ENCODE assay signal across 8 cellular contexts in the genomic region with DNA sequence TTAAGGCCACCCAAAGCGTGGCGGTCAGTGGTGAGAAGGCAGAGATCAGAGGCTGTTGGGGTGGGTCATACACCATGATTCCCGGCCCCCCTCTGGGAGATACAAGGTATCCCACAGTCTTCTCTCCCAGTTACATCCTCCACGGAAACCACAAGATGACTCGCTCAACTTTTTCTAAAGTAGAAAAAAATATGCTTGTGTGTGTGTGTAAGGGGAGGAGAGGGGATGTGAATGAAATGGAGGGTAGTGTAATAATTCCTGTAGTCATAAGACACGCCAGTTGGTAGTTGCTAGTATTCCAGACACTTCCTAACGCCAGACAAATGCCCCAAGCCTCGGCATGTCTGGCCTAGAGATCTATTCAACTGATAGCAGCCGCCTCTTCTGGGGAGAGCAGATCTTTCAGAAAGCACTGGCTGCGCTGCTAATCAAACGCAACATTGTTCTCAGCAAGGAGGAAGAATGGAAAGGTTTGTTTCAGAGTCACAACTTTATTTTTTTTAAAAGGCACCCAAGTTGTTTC.
DNase-seq lines count a peak whose midpoint lies in the region; ATAC-seq, FAIRE-seq and TF ChIP-seq lines count a peak whose summit lies in the region.

No MANE protein-coding gene starts in this region.

- no peak for FAIRE-seq in H1 (lab: Jason Lieb, UNC)

- CTCF ChIA-PET in H1 (lab: Charles Lee; ENCODE audit: partially characterized antibody): interaction anchor here (0.7 to 7.3 kb wide), 17 partner anchors 8 to 276 kb away, joined by 3 to 66 read pairs (median 4); no protein-coding TSS in a partner anchor

- H2BK20ac ChIP-seq in H1 (ENCODE audit: low read length): no peak overlapping the region; the same call in 1 of the 2 replicates

- TF ChIP-seq CTCF in H1 (IDR thresholded peaks at IDR 0.05; ENCODE audit: control extremely low read depth in 1 of 3, insufficient read depth in 1 of 3, low read depth in 1 of 3, low read length in 3 of 3): no peak

- H3K27ac ChIP-seq in H1 (ENCODE audit: low read depth, low read length) (no peak overlapping the region), muscle layer of duodenum (ENCODE audit: low read length) (peak overlapping the region; percentile 100)

- no peak for TF ChIP-seq RAD21 in H1 (IDR thresholded peaks at IDR 0.05 in 1 of 2, conservative IDR thresholded peaks at IDR 0.05 in 1 of 2; ENCODE audit: low read depth in 2 of 2, low read length in 2 of 2)

- H2AK5ac ChIP-seq in H1 (ENCODE audit: low read depth, low read length): no peak overlapping the region

- H3K14ac ChIP-seq in H1 (ENCODE audit: insufficient read length): no peak overlapping the region

- H3K23me2 ChIP-seq in H1 (ENCODE audit: low read depth, low read length): peaks cover 6% of the 10 kb centered on the region; the same call in 1 of the 2 replicates

- peak; percentile 2 for ATAC-seq in HG03439 (IDR thresholded peaks at IDR 0.05; ENCODE audit: unreplicated experiment)
- peak; percentile 70 for ATAC-seq in SK-N-SH treated with all-trans-retinoic acid at 6 μM for 48 hours
- no peak for ATAC-seq in esophagus mucosa
- no peak for ATAC-seq in HG02938 (IDR thresholded peaks at IDR 0.05; ENCODE audit: unreplicated experiment)

- peak overlapping the region; percentile 13; the same call in 1 of the 2 replicates for H3K18ac ChIP-seq in H1 (ENCODE audit: extremely low read depth, low read length)

- H3K79me1 ChIP-seq in H1 (ENCODE audit: low read depth, low read length): no peaks in the 10 kb centered on the region

- no peaks in the 10 kb centered on the region for H4K20me1 ChIP-seq in H1 (replicated peaks in 1 of 2; ENCODE audit: control insufficient read depth in 1 of 2, insufficient read depth in 2 of 2, low read length in 2 of 2)

- POLR2A ChIA-PET in H1 (lab: Charles Lee; ENCODE audit: partially characterized antibody): interaction anchor here (1.1 to 4.7 kb wide), 12 partner anchors 8 to 296 kb away, joined by 3 to 26 read pairs (median 8); no protein-coding TSS in a partner anchor

- no peak overlapping the region for H2AFZ ChIP-seq in H1 (ENCODE audit: low read length)

- H2BK120ac ChIP-seq in H1 (replicated peaks; ENCODE audit: low read depth, low read length): no peak overlapping the region

- 40% methylated on average over 11 of the region's 11 CpGs; no CpG with 5 or more reads in 1 of the 2 experiments for WGBS in H1 (ENCODE audit: extremely low coverage in 1 of 2, insufficient coverage in 1 of 2, insufficient read length in 1 of 2, insufficient replicate concordance in 2 of 2, low coverage in 1 of 2, low lambda C conversion rate in 2 of 2, missing lambda C conversion rate in 1 of 2), 2 experiments

- H2BK5ac ChIP-seq in H1 (ENCODE audit: low read depth, low read length): no peak overlapping the region; the same call in 1 of the 2 replicates

- H3K9me3 ChIP-seq in H1 (ENCODE audit: insufficient read depth in 2 of 2, low read depth in 1 of 2, low read length in 1 of 2): no peaks in the 10 kb centered on the region
- no peaks in the 10 kb centered on the region for H3K9me3 ChIP-seq in muscle layer of duodenum (ENCODE audit: control insufficient read depth in 1 of 2, low read length in 2 of 2)

- H3K4me2 ChIP-seq in H1 (ENCODE audit: insufficient read depth in 1 of 2, low read depth in 2 of 2, low read length in 2 of 2): peak overlapping the region; percentile 56 to 96

- H3K27me3 ChIP-seq in H1 (replicated peaks in 1 of 4; ENCODE audit: control insufficient read depth in 3 of 4, extremely low read depth in 1 of 4, insufficient read depth in 3 of 4, low read length in 3 of 4) (peaks cover 0 to 15% (median 8%) of the 10 kb centered on the region in 4 experiments; a peak in 6 of 7 replicates), muscle layer of duodenum (ENCODE audit: low read depth, low read length) (no peaks in the 10 kb centered on the region)

- H3K36me3 ChIP-seq in H1 (ENCODE audit: control insufficient read depth in 2 of 4, insufficient read depth in 4 of 4, low read length in 3 of 4) (no peaks in the 10 kb centered on the region), muscle layer of duodenum (ENCODE audit: control insufficient read depth in 1 of 2, insufficient read depth in 2 of 2, low read length in 2 of 2) (peaks cover 0 to 8% of the 10 kb centered on the region in 2 donors)

- no peak for TF ChIP-seq EP300 in H1 (IDR thresholded peaks at IDR 0.05; ENCODE audit: borderline replicate concordance in 1 of 2, low read depth in 2 of 2, low read length in 2 of 2)

- peaks cover 0 to 9% of the 10 kb centered on the region in 2 experiments; a peak in 2 of 4 replicates for H3K79me2 ChIP-seq in H1 (ENCODE audit: control insufficient read depth in 1 of 2, insufficient read depth in 2 of 2, low read length in 2 of 2)

- H4K5ac ChIP-seq in H1 (ENCODE audit: insufficient read length, low read depth, low read length): no peak overlapping the region

- no peak overlapping the region for H2BK15ac ChIP-seq in H1 (ENCODE audit: low read length)

- H3K4ac ChIP-seq in H1 (replicated peaks; ENCODE audit: insufficient read length, low read depth, low read length): no peak overlapping the region

- H3K56ac ChIP-seq in H1 (replicated peaks; ENCODE audit: insufficient read length, low read depth, low read length): no peak overlapping the region

- H2BK12ac ChIP-seq in H1 (ENCODE audit: low read depth, low read length): no peak overlapping the region; the same call in 1 of the 2 replicates

- peak; percentile 44 for DNase-seq in DMS153 (lab: John Stamatoyannopoulos, UW)
- no peak for DNase-seq in DMS153 treated with DMSO at 0.1 percent for 48 hours (lab: John Stamatoyannopoulos, UW; ENCODE audit: unreplicated experiment)
- DNase-seq in H1 (ENCODE audit: low read depth in 1 of 2, low spot score in 2 of 2): no peak

- H3K4me1 ChIP-seq in H1 (replicated peaks in 1 of 4; ENCODE audit: control insufficient read depth in 3 of 4, insufficient read depth in 4 of 4, low read length in 3 of 4) (peaks cover 15 to 35% (median 24%) of the 10 kb centered on the region in 4 experiments), muscle layer of duodenum (ENCODE audit: control insufficient read depth in 1 of 2, insufficient read depth in 2 of 2, low read length in 2 of 2) (peaks cover 21 to 23% of the 10 kb centered on the region in 2 donors)

- H3K9ac ChIP-seq in H1 (replicated peaks in 1 of 4; ENCODE audit: extremely low read depth in 1 of 4, low read depth in 3 of 4, low read length in 3 of 4): no peak overlapping the region

- no peak overlapping the region for H4K8ac ChIP-seq in H1 (ENCODE audit: extremely low read depth, insufficient read depth, low read length)

- no peak overlapping the region for H3K23ac ChIP-seq in H1 (ENCODE audit: insufficient read length)

- H3K4me3 ChIP-seq in H1 (ENCODE audit: extremely low read depth in 1 of 4, insufficient read depth in 2 of 4, low read depth in 3 of 4, low read length in 4 of 4): peak overlapping the region in 3 of 4 experiments; percentile 42 to 53 (median 51); a peak in 5 of 8 replicates
- peak overlapping the region; percentile 66 to 71 for H3K4me3 ChIP-seq in muscle layer of duodenum (ENCODE audit: low read depth in 1 of 2, low read length in 2 of 2)

- no peak for TF ChIP-seq POLR2A in H1 (IDR thresholded peaks at IDR 0.05; ENCODE audit: control extremely low read depth in 1 of 2, low read depth in 2 of 2, low read length in 2 of 2)

- H4K91ac ChIP-seq in H1 (replicated peaks; ENCODE audit: insufficient read length, low read length): no peak overlapping the region

TF ChIP-seq in SK-N-SH treated with all-trans-retinoic acid at 6 μM for 48 hours, 23 proteins besides CTCF, POLR2A, EP300 and RAD21 (continues in another document):
- TF ChIP-seq ZFP30 (CRISPR knock-in tag; IDR thresholded peaks at IDR 0.05): no peak
- no peak for TF ChIP-seq RARB (CRISPR knock-in tag; IDR thresholded peaks at IDR 0.05)
- TF ChIP-seq CREB5 (CRISPR knock-in tag; IDR thresholded peaks at IDR 0.05; ENCODE audit: low read depth): no peak
- 0 out of 2 replicates have a peak, but pooled peaks have one; percentile 8 for TF ChIP-seq ZNF8 (CRISPR knock-in tag; IDR thresholded peaks at IDR 0.05)
- TF ChIP-seq PPARA (CRISPR knock-in tag; IDR thresholded peaks at IDR 0.05; ENCODE audit: borderline replicate concordance): no peak
- no peak for TF ChIP-seq SNAI2 (CRISPR knock-in tag; IDR thresholded peaks at IDR 0.05)
- no peak for TF ChIP-seq ARNTL (CRISPR knock-in tag; IDR thresholded peaks at IDR 0.05; ENCODE audit: borderline replicate concordance, low read depth)
- peak; percentile 33 for TF ChIP-seq ISL1 (CRISPR knock-in tag; IDR thresholded peaks at IDR 0.05)

TF ChIP-seq in H1, 55 proteins besides CTCF, POLR2A, EP300 and RAD21:
- TF ChIP-seq KDM5A (IDR thresholded peaks at IDR 0.05; ENCODE audit: low read length) (no peak), CBX5 (IDR thresholded peaks at IDR 0.05; ENCODE audit: low read depth, low read length) (no peak), USF2 (IDR thresholded peaks at IDR 0.05; ENCODE audit: low read length) (no peak), BACH1 (IDR thresholded peaks at IDR 0.05; ENCODE audit: low read length) (no peak), ASH2L (IDR thresholded peaks at IDR 0.05; ENCODE audit: low read length) (no peak), SIX5 (IDR thresholded peaks at IDR 0.05; ENCODE audit: low read depth, low read length) (no peak), EGR1 (IDR thresholded peaks at IDR 0.05; ENCODE audit: borderline replicate concordance, low read depth, low read length) (no peak), KDM1A (IDR thresholded peaks at IDR 0.05; ENCODE audit: borderline replicate concordance, low read length) (no peak), EZH2 (IDR thresholded peaks at IDR 0.05; ENCODE audit: low read depth, low read length, severe bottlenecking) (no peak), YY1 (IDR thresholded peaks at IDR 0.05; ENCODE audit: low read depth, low read length) (no peak), POU5F1 (IDR thresholded peaks at IDR 0.05; ENCODE audit: low read depth, low read length) (no peak)
TF ChIP-seq in H1: peak in this region for 0.

Comparison
In these comparisons a context has a peak if more than half of its experiments do, and no peak if none do; other contexts are left out.
1. ATAC-seq: peak in HG03439 (single experiment) and SK-N-SH treated with all-trans-retinoic acid at 6 μM for 48 hours (single experiment); none in esophagus mucosa (single experiment) and HG02938 (single experiment).